ENCODE assay signal across 20 cellular contexts in genomic region chr13:32629313-32629712, GRCh38. TPM values are rescaled to one million over a fixed set of nuclear protein-coding genes. Genes with fewer than 3 reads are reported as not detected.
DNase-seq lines count a peak whose midpoint lies in the region; ATAC-seq, FAIRE-seq and TF ChIP-seq lines count a peak whose summit lies in the region.
"Had no signal": no experiment of that assay in that cellular context is flagged by ENCODE, and none has a peak within 500 bp of the region (broad histone marks: within the 10 kb centered on the region; RNA-seq: fewer than 3 reads in every experiment).

No MANE protein-coding gene starts in this region.

- H2BK120ac ChIP-seq in mesenchymal stem cell (ENCODE audit: low read depth, low read length), result no peak overlapping the region

- intact Hi-C loops in CD8-positive, alpha-beta T cell (cut with DNase I, micrococcal nuclease), result loop anchor here in 1 of 2 experiments (2.0 kb wide), 1 partner anchor 19 kb away; no protein-coding TSS in a partner anchor

- POLR2A ChIA-PET in CD8-positive, alpha-beta T cell (lab: Charles Lee), result interaction anchor here (1.0 kb wide), 1 partner anchor 16 kb away, joined by 3 read pairs; no protein-coding TSS in a partner anchor

- CTCF ChIA-PET in CD8-positive, alpha-beta T cell (lab: Charles Lee), result interaction anchor here (0.7 to 1.5 kb wide), 3 partner anchors 10 to 43 kb away, joined by 3 to 5 read pairs (median 4); partner anchors contain the start of gene PDS5B

- no peaks in the 10 kb centered on the region for H3K9me3 Mint-ChIP-seq in astrocyte (ENCODE audit: unreplicated experiment)
- no peaks in the 10 kb centered on the region for H3K9me3 Mint-ChIP-seq in CD8-positive, alpha-beta T cell
- H3K9me3 Mint-ChIP-seq: CD14-positive monocyte, IgD-negative memory B cell had no signal

- H3K4me3 ChIP-seq in astrocyte (ENCODE audit: insufficient read depth, low read depth, low read length) (no peak overlapping the region), mesenchymal stem cell (ENCODE audit: insufficient read depth in 1 of 2, low read depth in 1 of 2, low read length in 2 of 2) (no peak overlapping the region)
- no peak overlapping the region for H3K4me3 ChIP-seq in CD8-positive, alpha-beta T cell (ENCODE audit: low read depth, low read length)
- H3K4me3 ChIP-seq: BLaER1, GM23248, HAP-1 had no signal

- no peak overlapping the region for H2BK12ac ChIP-seq in mesenchymal stem cell (ENCODE audit: low read length in 2 of 2)

- H3K36me3 Mint-ChIP-seq in astrocyte (ENCODE audit: low read depth, unreplicated experiment), result no peaks in the 10 kb centered on the region
- peaks cover 8% of the 10 kb centered on the region for H3K36me3 Mint-ChIP-seq in CD8-positive, alpha-beta T cell

- no peak overlapping the region for H2AK5ac ChIP-seq in mesenchymal stem cell (ENCODE audit: low read length, severe bottlenecking)

- H2BK15ac ChIP-seq in mesenchymal stem cell (ENCODE audit: low read depth, poor library complexity, severe bottlenecking), result no peak overlapping the region

- no peaks in the 10 kb centered on the region for H3K27me3 Mint-ChIP-seq in astrocyte (ENCODE audit: low read depth, unreplicated experiment)
- no peaks in the 10 kb centered on the region for H3K27me3 Mint-ChIP-seq in CD8-positive, alpha-beta T cell (ENCODE audit: low read depth)
- H3K27me3 Mint-ChIP-seq: CD4-positive, alpha-beta memory T cell; IgD-negative memory B cell had no signal

- H3K27me3 ChIP-seq in astrocyte (ENCODE audit: insufficient read depth, low read length), result no peaks in the 10 kb centered on the region
- H3K27me3 ChIP-seq in mesenchymal stem cell (ENCODE audit: control insufficient read depth in 1 of 2, insufficient read depth in 1 of 2, low read length in 2 of 2), result no peaks in the 10 kb centered on the region
- no peaks in the 10 kb centered on the region for H3K27me3 ChIP-seq in CD8-positive, alpha-beta T cell (ENCODE audit: insufficient read depth, low read length)
- H3K27me3 ChIP-seq: BLaER1 had no signal

- no peak overlapping the region for H3K14ac ChIP-seq in mesenchymal stem cell (ENCODE audit: low read length in 2 of 2)

- no peak overlapping the region for H3K27ac Mint-ChIP-seq in astrocyte (ENCODE audit: unreplicated experiment)
- H3K27ac Mint-ChIP-seq in CD8-positive, alpha-beta T cell, result no peak overlapping the region
- H3K27ac Mint-ChIP-seq: CD4-positive, alpha-beta memory T cell; IgD-negative memory B cell had no signal

- H2BK5ac ChIP-seq in mesenchymal stem cell (ENCODE audit: low read depth, low read length, poor library complexity, severe bottlenecking), result no peak overlapping the region

- H3K4me2 ChIP-seq in astrocyte (ENCODE audit: low read length), result no peak overlapping the region
- no peak overlapping the region for H3K4me2 ChIP-seq in mesenchymal stem cell (ENCODE audit: low read length, poor library complexity, severe bottlenecking)
- H3K4me2 ChIP-seq: BLaER1 had no signal

- peaks cover 98% of the 10 kb centered on the region for H3K79me2 ChIP-seq in astrocyte (ENCODE audit: insufficient read depth, low read length)

- no peak overlapping the region for H3K4me3 Mint-ChIP-seq in astrocyte (ENCODE audit: unreplicated experiment)
- no peak overlapping the region for H3K4me3 Mint-ChIP-seq in CD8-positive, alpha-beta T cell
- H3K4me3 Mint-ChIP-seq: CD14-positive monocyte; CD4-positive, alpha-beta memory T cell; IgD-negative memory B cell had no signal

- H3K9me3 ChIP-seq in astrocyte (ENCODE audit: insufficient read depth, low read depth, low read length) (no peaks in the 10 kb centered on the region), mesenchymal stem cell (ENCODE audit: control insufficient read depth, low read length) (no peaks in the 10 kb centered on the region)
- no peaks in the 10 kb centered on the region for H3K9me3 ChIP-seq in CD8-positive, alpha-beta T cell (ENCODE audit: low read length)
- H3K9me3 ChIP-seq: HAP-1 had no signal

- H4K8ac ChIP-seq in mesenchymal stem cell (ENCODE audit: low read length), result no peak overlapping the region

- H3K4me1 Mint-ChIP-seq in astrocyte (ENCODE audit: low read depth, unreplicated experiment), result peaks cover 11% of the 10 kb centered on the region
- peaks cover 58% of the 10 kb centered on the region for H3K4me1 Mint-ChIP-seq in CD8-positive, alpha-beta T cell (ENCODE audit: low read depth)

- peaks cover 19% of the 10 kb centered on the region for H3K79me1 ChIP-seq in mesenchymal stem cell (replicated peaks; ENCODE audit: low read length, poor library complexity, severe bottlenecking)

- no peak for ATAC-seq in CD8-positive, alpha-beta T cell

- peak; percentile 48 for FAIRE-seq in GM19239 (lab: Jason Lieb, UNC)
- peak; percentile 56 for FAIRE-seq in astrocyte (lab: Jason Lieb, UNC)
- FAIRE-seq: HTR-8/SVneo had no signal

- no peak for TF ChIP-seq CTCF in astrocyte (IDR thresholded peaks at IDR 0.05; ENCODE audit: insufficient read depth, low read depth, low read length)
- no peak for TF ChIP-seq CTCF in CD8-positive, alpha-beta T cell (IDR thresholded peaks at IDR 0.05)

- 100% methylated on average over 1 of the region's 2 CpGs for WGBS in mesenchymal stem cell

- H3K4me1 ChIP-seq in astrocyte (ENCODE audit: insufficient read depth, low read length) (no peaks in the 10 kb centered on the region), mesenchymal stem cell (ENCODE audit: control insufficient read depth, insufficient read depth, low read depth, low read length) (peaks cover 3% of the 10 kb centered on the region)
- peaks cover 9% of the 10 kb centered on the region for H3K4me1 ChIP-seq in CD8-positive, alpha-beta T cell (ENCODE audit: insufficient read depth, low read length)

- no peak overlapping the region for H4K91ac ChIP-seq in mesenchymal stem cell (ENCODE audit: low read length)

- peaks cover 65% of the 10 kb centered on the region for H4K20me1 ChIP-seq in astrocyte (ENCODE audit: insufficient read depth, low read length)

- no peak overlapping the region for H3K4ac ChIP-seq in mesenchymal stem cell (ENCODE audit: low read depth in 1 of 2, low read length in 2 of 2)

- H3K23ac ChIP-seq in mesenchymal stem cell (ENCODE audit: low read length in 2 of 2), result no peak overlapping the region

- H3K9ac ChIP-seq in astrocyte (ENCODE audit: low read length) (no peak overlapping the region), mesenchymal stem cell (ENCODE audit: low read length) (no peak overlapping the region)
- H3K9ac ChIP-seq: BLaER1, GM23248 had no signal

- DNase-seq in DMS79 (lab: John Stamatoyannopoulos, UW) (peak; percentile 69), GM19239 (ENCODE audit: insufficient read length, low spot score) (no peak), astrocyte (ENCODE audit: low read depth) (peak; percentile 56), mesenchymal stem cell (peak; percentile 8), D341Med (ENCODE audit: low spot score) (no peak), amygdala (lab: John Stamatoyannopoulos, UW) (no peak)
- no peak for DNase-seq in CD8-positive, alpha-beta T cell
- DNase-seq: 8988T; Calu3; CD4-positive, alpha-beta memory T cell; DMS 273 treated with DMSO at 0.1 percent for 48 hours; DMS53; GF-D8; GM23248; KBM-7 had no signal

- H3K27ac ChIP-seq in astrocyte (ENCODE audit: low read depth, low read length) (no peak overlapping the region), mesenchymal stem cell (ENCODE audit: low read length, poor library complexity, severe bottlenecking) (no peak overlapping the region)
- H3K27ac ChIP-seq in CD8-positive, alpha-beta T cell (ENCODE audit: low read depth, low read length), result no peak overlapping the region
- H3K27ac ChIP-seq: BLaER1, GM23248 had no signal

- no peaks in the 10 kb centered on the region for H3K36me3 ChIP-seq in astrocyte (ENCODE audit: insufficient read depth, low read length)
- peaks cover 0 to 4% of the 10 kb centered on the region in 2 experiments for H3K36me3 ChIP-seq in mesenchymal stem cell (ENCODE audit: control insufficient read depth in 1 of 2, insufficient read depth in 2 of 2, low read depth in 1 of 2, low read length in 2 of 2)
- no peaks in the 10 kb centered on the region for H3K36me3 ChIP-seq in CD8-positive, alpha-beta T cell (ENCODE audit: insufficient read depth, low read length)
- H3K36me3 ChIP-seq: HAP-1 had no signal

- H3K18ac ChIP-seq in mesenchymal stem cell (ENCODE audit: low read depth in 1 of 2, low read length in 2 of 2), result no peak overlapping the region

- H2AFZ ChIP-seq in astrocyte (ENCODE audit: low read depth, low read length) (no peak overlapping the region), mesenchymal stem cell (ENCODE audit: low read depth, low read length) (no peak overlapping the region)
- H2AFZ ChIP-seq: GM23248 had no signal

RNA-seq across cellular contexts. Expression of gene PDS5B, which starts 43.1 kb away (rescaled TPM):
- total RNA-seq in astrocyte, result 42.7 and 43.1 TPM in 2 replicates
- polyA plus RNA-seq in mesenchymal stem cell (2013, experiment 1 of 2), result 30.1 TPM
- 27.3 TPM for polyA plus RNA-seq in mesenchymal stem cell (2013, experiment 2 of 2)
- total RNA-seq in CD8-positive, alpha-beta T cell, result 10 to 100 TPM; 44.9 to 45.6 TPM

Comparison
In these comparisons a context has a peak if more than half of its experiments do, and no peak if none do; other contexts are left out.
1. DNase-seq: peak in DMS79 (single experiment), astrocyte (single experiment) and mesenchymal stem cell (single experiment); none in GM19239 (single experiment), D341Med (single experiment), CD8-positive, alpha-beta T cell (0 of 7) and amygdala (0 of 56).